In genomic region chr1:156152628-156153027, GRCh38 we compare ENCODE assay signal across 13 cellular contexts.
DNase-seq lines count a peak whose midpoint lies in the region; ATAC-seq lines count a peak whose summit lies in the region.
"Had no signal": no experiment of that assay in that cellular context is flagged by ENCODE, and none has a peak within 500 bp of the region (broad histone marks: within the 10 kb centered on the region; RNA-seq: fewer than 3 reads in every experiment).

No MANE protein-coding gene starts in this region.

- peaks cover 41% of the 10 kb centered on the region for H3K36me3 Mint-ChIP-seq in effector memory CD8-positive, alpha-beta T cell (ENCODE audit: insufficient read depth)
- H3K36me3 Mint-ChIP-seq in stimulated activated effector memory CD8-positive, alpha-beta T cell treated with anti-CD3 and anti-CD28 coated beads, Interleukin-12 subunit alpha, Interleukin-12 subunit beta, amount 100 ng/mL, for 72 hours: peaks cover 29% of the 10 kb centered on the region

- H3K27ac Mint-ChIP-seq in effector memory CD8-positive, alpha-beta T cell: peak overlapping the region; percentile 49 to 57
- peak overlapping the region; percentile 86 for H3K27ac Mint-ChIP-seq in stimulated activated effector memory CD8-positive, alpha-beta T cell treated with anti-CD3 and anti-CD28 coated beads, Interleukin-12 subunit alpha, Interleukin-12 subunit beta, amount 100 ng/mL, for 72 hours

- peaks cover 0 to 15% of the 10 kb centered on the region in 2 donors for H3K27me3 Mint-ChIP-seq in effector memory CD8-positive, alpha-beta T cell

- DNase-seq in NCI-H82 (lab: John Stamatoyannopoulos, UW) (peak; percentile 53), NCI-H82 treated with DMSO at 0.1 percent for 48 hours (lab: John Stamatoyannopoulos, UW; ENCODE audit: unreplicated experiment) (no peak), NCI-H226 (peak; percentile 53)
- no peak for DNase-seq in effector memory CD8-positive, alpha-beta T cell
- no peak for DNase-seq in stimulated activated effector memory CD8-positive, alpha-beta T cell treated with anti-CD3 and anti-CD28 coated beads, Interleukin-12 subunit alpha, Interleukin-12 subunit beta, amount 100 ng/mL, for 72 hours (ENCODE audit: low spot score in 2 of 2)
- DNase-seq in NK-92 treated with Interleukin-12 subunit alpha and Interleukin-12 subunit beta, amount 100 ng/mL, for 24 hours (lab: John Stamatoyannopoulos, UW): no peak
- DNase-seq: 8988T, hypothalamus, NCI-H1930, NCI-H774, SHP77 treated with DMSO at 0.1 percent for 48 hours had no signal

- peaks cover 39 to 42% of the 10 kb centered on the region in 2 donors for H3K4me1 Mint-ChIP-seq in effector memory CD8-positive, alpha-beta T cell (ENCODE audit: low read depth in 2 of 2)
- H3K4me1 Mint-ChIP-seq in stimulated activated effector memory CD8-positive, alpha-beta T cell treated with anti-CD3 and anti-CD28 coated beads, Interleukin-12 subunit alpha, Interleukin-12 subunit beta, amount 100 ng/mL, for 72 hours: peaks cover 90% of the 10 kb centered on the region

- ATAC-seq in effector memory CD8-positive, alpha-beta T cell (replicated peaks): no peak
- no peak for ATAC-seq in stimulated activated effector memory CD8-positive, alpha-beta T cell treated with anti-CD3 and anti-CD28 coated beads, Interleukin-12 subunit alpha, Interleukin-12 subunit beta, amount 100 ng/mL, for 72 hours
- no peak for ATAC-seq in HG03280 (IDR thresholded peaks at IDR 0.05; ENCODE audit: unreplicated experiment)
- ATAC-seq in HG03108 (IDR thresholded peaks at IDR 0.05; ENCODE audit: unreplicated experiment): no peak

- H3K4me3 Mint-ChIP-seq in effector memory CD8-positive, alpha-beta T cell: no peak overlapping the region
- peak overlapping the region; percentile 79 for H3K4me3 Mint-ChIP-seq in stimulated activated effector memory CD8-positive, alpha-beta T cell treated with anti-CD3 and anti-CD28 coated beads, Interleukin-12 subunit alpha, Interleukin-12 subunit beta, amount 100 ng/mL, for 72 hours

- no peaks in the 10 kb centered on the region for H3K9me3 Mint-ChIP-seq in effector memory CD8-positive, alpha-beta T cell
- H3K9me3 Mint-ChIP-seq in stimulated activated effector memory CD8-positive, alpha-beta T cell treated with anti-CD3 and anti-CD28 coated beads, Interleukin-12 subunit alpha, Interleukin-12 subunit beta, amount 100 ng/mL, for 72 hours: no peaks in the 10 kb centered on the region

Comparison
In these comparisons a context has a peak if more than half of its experiments do, and no peak if none do; other contexts are left out.
1. DNase-seq: peak in NCI-H82 (single experiment) and NCI-H226 (single experiment); none in NCI-H82 treated with DMSO at 0.1 percent for 48 hours (single experiment), effector memory CD8-positive, alpha-beta T cell (0 of 3), stimulated activated effector memory CD8-positive, alpha-beta T cell treated with anti-CD3 and anti-CD28 coated beads, Interleukin-12 subunit alpha, Interleukin-12 subunit beta, amount 100 ng/mL, for 72 hours (0 of 2) and NK-92 treated with Interleukin-12 subunit alpha and Interleukin-12 subunit beta, amount 100 ng/mL, for 24 hours (single experiment).